ENCODE assay signal across 20 cellular contexts in the genomic region with DNA sequence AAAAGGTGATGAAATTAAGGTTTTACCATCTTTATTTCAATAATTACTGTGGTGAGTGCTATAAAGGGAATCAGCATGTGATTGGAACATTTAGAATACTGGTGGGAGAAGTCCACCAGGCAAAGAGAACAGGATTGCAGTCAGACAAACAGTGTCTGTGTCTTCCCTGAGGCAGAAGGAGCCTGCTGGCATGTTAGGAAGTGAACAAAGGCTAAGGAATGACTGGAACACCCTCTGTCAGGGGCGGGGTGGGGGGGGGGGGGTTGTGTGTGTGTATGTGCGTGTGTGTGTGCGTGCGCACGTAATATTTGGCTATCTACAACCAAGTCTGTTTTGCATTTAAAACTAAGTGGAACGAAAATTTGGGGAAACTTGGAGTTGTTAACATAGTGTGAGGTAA. TPM values are rescaled to one million over a fixed set of nuclear protein-coding genes. Genes with fewer than 3 reads are reported as not detected.
DNase-seq lines count a peak whose midpoint lies in the region; ATAC-seq and TF ChIP-seq lines count a peak whose summit lies in the region.
"Had no signal": no experiment of that assay in that cellular context is flagged by ENCODE, and none has a peak within 500 bp of the region (broad histone marks: within the 10 kb centered on the region; RNA-seq: fewer than 3 reads in every experiment).

No MANE protein-coding gene starts in this region.

- peaks cover 91% of the 10 kb centered on the region for H3K36me3 ChIP-seq in endodermal cell (ENCODE audit: control insufficient read depth, insufficient read depth, low read length)

- WGBS in endodermal cell (ENCODE audit: insufficient coverage in 1 of 2, insufficient read length in 1 of 2), 2 experiments: 99 to 100% methylated on average over 2 to 5 of the region's 6 CpGs

- no peak overlapping the region for H3K4me3 ChIP-seq in endodermal cell (ENCODE audit: low read length)
- H3K4me3 ChIP-seq: cardiac muscle cell, gastroesophageal sphincter, neural progenitor cell, thyroid gland had no signal

- no peak for ATAC-seq in GM18873 (IDR thresholded peaks at IDR 0.05; ENCODE audit: low FRiP score, unreplicated experiment)
- ATAC-seq: effector memory CD8-positive, alpha-beta T cell; gastroesophageal sphincter; right cardiac atrium had no signal

- H3K9me3 Mint-ChIP-seq in endodermal cell (no peaks in the 10 kb centered on the region), nephron progenitor cell (no peaks in the 10 kb centered on the region)
- H3K9me3 Mint-ChIP-seq: effector memory CD8-positive, alpha-beta T cell; neural progenitor cell had no signal

- H3K27me3 ChIP-seq in endodermal cell (ENCODE audit: control insufficient read depth, insufficient read depth, low read length, poor library complexity, severe bottlenecking): no peaks in the 10 kb centered on the region
- H3K27me3 ChIP-seq: cardiac muscle cell, gastroesophageal sphincter, neural progenitor cell, thyroid gland had no signal

- CTCF ChIA-PET in RWPE1 (lab: Yijun Ruan, JAX): interaction anchor here (0.8 kb wide), 1 partner anchor 15 kb away, joined by 3 read pairs; no protein-coding TSS in a partner anchor

- H3K27me3 Mint-ChIP-seq in endodermal cell (ENCODE audit: insufficient read depth) (no peaks in the 10 kb centered on the region), nephron progenitor cell (ENCODE audit: low read depth, poor library complexity) (peaks cover 7% of the 10 kb centered on the region)
- H3K27me3 Mint-ChIP-seq: effector memory CD8-positive, alpha-beta T cell had no signal

- H3K27ac Mint-ChIP-seq in endodermal cell: peak overlapping the region; percentile 72
- peak overlapping the region; percentile 78 for H3K27ac Mint-ChIP-seq in nephron progenitor cell
- H3K27ac Mint-ChIP-seq: neural progenitor cell had no signal

- H3K4me1 Mint-ChIP-seq in endodermal cell (no peaks in the 10 kb centered on the region), nephron progenitor cell (peaks cover 22% of the 10 kb centered on the region)
- H3K4me1 Mint-ChIP-seq: neural progenitor cell had no signal

- POLR2A ChIA-PET in RWPE1 (lab: Yijun Ruan, JAX; ENCODE audit: low non-redundant PET): no interaction called here

- H3K36me3 Mint-ChIP-seq in endodermal cell (ENCODE audit: low read depth) (peaks cover 81% of the 10 kb centered on the region), nephron progenitor cell (ENCODE audit: low read depth) (peaks cover 91% of the 10 kb centered on the region)

- H3K9ac ChIP-seq in endodermal cell (ENCODE audit: extremely low read depth, low read length, poor library complexity, severe bottlenecking): no peak overlapping the region
- H3K9ac ChIP-seq: neural progenitor cell had no signal

- H3K27ac ChIP-seq in RWPE1 (peak overlapping the region; percentile 32), endodermal cell (ENCODE audit: low read depth, low read length) (no peak overlapping the region)
- H3K27ac ChIP-seq: gastroesophageal sphincter, neural progenitor cell, thyroid gland, WERI-Rb-1 had no signal

- H3K4me3 Mint-ChIP-seq in endodermal cell: no peak overlapping the region
- no peak overlapping the region for H3K4me3 Mint-ChIP-seq in nephron progenitor cell
- H3K4me3 Mint-ChIP-seq: effector memory CD8-positive, alpha-beta T cell; neural progenitor cell had no signal

- peak; percentile 39 for DNase-seq in EL
- peak; percentile 18 for DNase-seq in RWPE1 (ENCODE audit: low spot score)
- DNase-seq in endodermal cell: no peak
- no peak for DNase-seq in nephron progenitor cell
- no peak for DNase-seq in kidney glomerular epithelial cell (lab: John Stamatoyannopoulos, UW)
- DNase-seq in activated naive CD4-positive, alpha-beta T cell treated with Interleukin-2 at 50 U/mL for 16 hours: no peak
- DNase-seq: activated naive CD4-positive, alpha-beta T cell treated with anti-CD3 and anti-CD28 coated beads, Interleukin-2, amount 50 U/mL, for 16 hours; effector memory CD8-positive, alpha-beta T cell; H7; NCI-H2029; NCI-H510A treated with DMSO at 0.1 percent for 48 hours; OCI-M1; right cardiac atrium; SW 1271; thyroid gland; WERI-Rb-1 had no signal

- H3K4me1 ChIP-seq in endodermal cell (ENCODE audit: control insufficient read depth, insufficient read depth, low read length): no peaks in the 10 kb centered on the region
- H3K4me1 ChIP-seq: gastroesophageal sphincter, neural progenitor cell, thyroid gland had no signal

- no peaks in the 10 kb centered on the region for H3K9me3 ChIP-seq in endodermal cell (ENCODE audit: control insufficient read depth, low read length)
- H3K9me3 ChIP-seq: gastroesophageal sphincter, thyroid gland had no signal

- TF ChIP-seq CTCF in RWPE1 (conservative IDR thresholded peaks at IDR 0.05; ENCODE audit: low read depth) (no peak), endodermal cell (conservative IDR thresholded peaks at IDR 0.05) (no peak), nephron progenitor cell (IDR thresholded peaks at IDR 0.05) (no peak)

RNA-seq across cellular contexts. Expression of a gene that starts 30.2 kb away (rescaled TPM):
- 100 to 1,000 TPM; 233 to 293 TPM for total RNA-seq in endodermal cell
- polyA plus RNA-seq in endodermal cell (2013, experiment 1 of 2): 164 TPM
- polyA plus RNA-seq in endodermal cell (2013, experiment 2 of 2): 150 TPM

Comparison
In these comparisons a context has a peak if more than half of its experiments do, and no peak if none do; other contexts are left out.
1. DNase-seq: peak in EL (single experiment) and RWPE1 (single experiment); none in endodermal cell (single experiment), nephron progenitor cell (single experiment), kidney glomerular epithelial cell (single experiment) and activated naive CD4-positive, alpha-beta T cell treated with Interleukin-2 at 50 U/mL for 16 hours (single experiment).